Comparison of ENCODE assay signal across 8 cellular contexts in the genomic region with DNA sequence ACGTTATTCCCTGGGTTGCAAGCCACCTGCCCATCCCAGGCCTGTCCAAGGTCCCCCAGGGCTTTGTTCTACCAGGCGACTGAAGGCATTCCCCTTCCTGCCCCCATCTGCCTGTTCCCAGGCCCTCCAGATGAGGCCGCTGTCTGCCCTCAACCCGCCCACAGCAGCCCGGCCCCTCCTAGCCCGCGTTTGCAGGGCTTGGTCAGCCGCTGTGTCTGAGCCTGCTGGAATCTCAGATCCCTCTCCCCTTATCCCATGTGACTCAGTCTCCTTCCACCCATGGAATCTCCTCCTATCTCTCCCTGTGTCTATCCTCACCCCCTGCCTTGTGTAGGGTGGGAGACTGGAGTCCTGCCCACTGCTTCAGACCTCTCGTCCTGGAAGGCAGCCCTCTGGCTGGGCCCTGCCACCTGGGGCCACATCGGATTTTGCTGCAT.
DNase-seq lines count a peak whose midpoint lies in the region; ATAC-seq, FAIRE-seq and TF ChIP-seq lines count a peak whose summit lies in the region.

No MANE protein-coding gene starts in this region.

- no peak overlapping the region for H2AFZ ChIP-seq in MM.1S (ENCODE audit: low read length)

- ATAC-seq in HG03460 (IDR thresholded peaks at IDR 0.05; ENCODE audit: unreplicated experiment) = no peak

- H3K4me3 ChIP-seq in MM.1S (ENCODE audit: low read length) = no peak overlapping the region

- no peak overlapping the region for H3K9ac ChIP-seq in MM.1S (ENCODE audit: low read length)

- no peak overlapping the region for H3K27ac ChIP-seq in MM.1S (ENCODE audit: low read length)

- H4K20me1 ChIP-seq in MM.1S (ENCODE audit: insufficient read depth, low read length) = no peaks in the 10 kb centered on the region

- no peak for FAIRE-seq in RCC 7860 (lab: Jason Lieb, UNC)

- H3K4me1 ChIP-seq in MM.1S (ENCODE audit: low read length) = peaks cover 21% of the 10 kb centered on the region

- H3K4me2 ChIP-seq in MM.1S (ENCODE audit: low read depth, low read length) = no peak overlapping the region

- no peaks in the 10 kb centered on the region for H3K9me3 ChIP-seq in MM.1S (replicated peaks; ENCODE audit: insufficient read depth, low read length)

- H3K36me3 ChIP-seq in MM.1S (replicated peaks; ENCODE audit: insufficient read depth, low read length) = no peaks in the 10 kb centered on the region

- no peaks in the 10 kb centered on the region for H3K79me2 ChIP-seq in MM.1S (ENCODE audit: low read length)

- no peaks in the 10 kb centered on the region for H3K9me2 ChIP-seq in MM.1S (replicated peaks; ENCODE audit: insufficient read depth, low read length)

- peaks cover 4% of the 10 kb centered on the region; the same call in 1 of the 2 replicates for H3K27me3 ChIP-seq in MM.1S (replicated peaks; ENCODE audit: insufficient read depth, low read length)

- peak; percentile 76 for TF ChIP-seq CTCF in MM.1S (IDR thresholded peaks at IDR 0.05; ENCODE audit: low read length)

- peaks cover 14% of the 10 kb centered on the region; the same call in 1 of the 2 replicates for H3F3A ChIP-seq in MM.1S (ENCODE audit: insufficient read depth, low read length)

- DNase-seq in D341Med (ENCODE audit: low spot score) (peak; percentile 96), MM.1S (peak; percentile 52), cerebellar cortex (ENCODE audit: low spot score) (peak; percentile 43), medulla oblongata (ENCODE audit: extremely low spot score) (peak; percentile 15), RCC 7860 (ENCODE audit: low spot score) (no peak)
- DNase-seq in activated CD4-positive, CD25-positive, alpha-beta regulatory T cell treated with anti-CD3 and anti-CD28 coated beads, Interleukin-2, amount 50 U/mL, for 72 hours = peak; percentile 57
- DNase-seq in stimulated activated CD8-positive, alpha-beta memory T cell treated with anti-CD3 and anti-CD28 coated beads, Interleukin-7, amount 100 ng/mL, for 48 hours (ENCODE audit: extremely low read depth in 1 of 2, low read depth in 1 of 2) = peak; percentile 28 to 33
